2 cellular contexts compared by ENCODE assay signal in genomic region chr5:58893551-58893950, GRCh38.
TF ChIP-seq lines count a peak whose summit lies in the region.

No MANE protein-coding gene starts in this region.

TF ChIP-seq in A549, 52 proteins besides CTCF, POLR2A, EP300 and RAD21:
- TF ChIP-seq REST (IDR thresholded peaks at IDR 0.05) (no peak), NFE2L2 (conservative IDR thresholded peaks at IDR 0.05; ENCODE audit: low read length) (no peak), RFX5 (IDR thresholded peaks at IDR 0.05) (no peak), ZNF302 (CRISPR knock-in tag; IDR thresholded peaks at IDR 0.05) (no peak), SMC3 (IDR thresholded peaks at IDR 0.05) (no peak), PBX3 (IDR thresholded peaks at IDR 0.05) (no peak), RNF2 (IDR thresholded peaks at IDR 0.05; ENCODE audit: borderline replicate concordance, low read depth) (no peak), CEBPB (IDR thresholded peaks at IDR 0.05) (no peak), E2F6 (IDR thresholded peaks at IDR 0.05; ENCODE audit: borderline replicate concordance, low read depth) (no peak), HES2 (IDR thresholded peaks at IDR 0.05) (no peak), HMGXB4 (CRISPR knock-in tag; IDR thresholded peaks at IDR 0.05; ENCODE audit: borderline replicate concordance) (no peak), FOSB (CRISPR knock-in tag; IDR thresholded peaks at IDR 0.05) (no peak), ELK1 (IDR thresholded peaks at IDR 0.05; ENCODE audit: low read depth, low read length) (no peak), NPAS2 (CRISPR knock-in tag; IDR thresholded peaks at IDR 0.05; ENCODE audit: borderline replicate concordance) (no peak), ZFP36 (IDR thresholded peaks at IDR 0.05; ENCODE audit: borderline replicate concordance, partially characterized antibody) (no peak), FOXS1 (CRISPR knock-in tag; IDR thresholded peaks at IDR 0.05) (no peak), EHMT2 (IDR thresholded peaks at IDR 0.05; ENCODE audit: low read depth) (no peak), MYC (IDR thresholded peaks at IDR 0.05; ENCODE audit: borderline replicate concordance, low read length) (no peak), CHD2 (IDR thresholded peaks at IDR 0.05; ENCODE audit: low read length, partially characterized antibody) (no peak), MAX (IDR thresholded peaks at IDR 0.05) (no peak)
TF ChIP-seq in A549: peak in this region for 0.

TF ChIP-seq in H1, 55 proteins besides CTCF, POLR2A, EP300 and RAD21:
- TF ChIP-seq ASH2L (IDR thresholded peaks at IDR 0.05; ENCODE audit: low read length), result no peak
- TF ChIP-seq TEAD4 (IDR thresholded peaks at IDR 0.05; ENCODE audit: low read depth, low read length), result no peak
- TF ChIP-seq SRF (IDR thresholded peaks at IDR 0.05; ENCODE audit: low read depth, low read length), result no peak
- TF ChIP-seq E2F6 (IDR thresholded peaks at IDR 0.05), result no peak
